13 cellular contexts compared by ENCODE assay signal in genomic region chr15:32909431-32909830, GRCh38.
A peak's percentile ranks its signal among the peaks of the same experiment; 100 is the strongest.
DNase-seq lines count a peak whose midpoint lies in the region; ATAC-seq and TF ChIP-seq lines count a peak whose summit lies in the region.
"Had no signal": no experiment of that assay in that cellular context is flagged by ENCODE, and none has a peak within 500 bp of the region (broad histone marks: within the 10 kb centered on the region; RNA-seq: fewer than 3 reads in every experiment).

No MANE protein-coding gene starts in this region.

- no peaks in the 10 kb centered on the region for H3K9me3 Mint-ChIP-seq in stimulated activated naive B cell treated with anti-CD40 and anti-IgM and Interleukin-4, amounts not matched to agents 10 μg/mL and 1 μg/mL and 100 μg/mL, for 72 hours
- H3K9me3 Mint-ChIP-seq: activated naive CD4-positive, alpha-beta T cell treated with anti-CD3 and anti-CD28 coated beads, Interleukin-2, amount 50 U/mL, for 24 hours had no signal

- TF ChIP-seq CTCF in SK-N-SH (IDR thresholded peaks at IDR 0.05) = no peak
- no peak for TF ChIP-seq CTCF in fibroblast of pulmonary artery (IDR thresholded peaks at IDR 0.05; ENCODE audit: low read length, missing control alignments)
- no peak for TF ChIP-seq CTCF in hepatocyte (IDR thresholded peaks at IDR 0.05; ENCODE audit: poor library complexity)

- H3K36me3 ChIP-seq in SK-N-SH (replicated peaks in 1 of 2; ENCODE audit: control insufficient read depth in 1 of 2, insufficient read depth in 2 of 2, low read length in 1 of 2) (peaks cover 34 to 36% of the 10 kb centered on the region in 2 experiments), SJCRH30 (peaks cover 10% of the 10 kb centered on the region; the same call in 1 of the 2 replicates), hepatocyte (replicated peaks; ENCODE audit: insufficient read depth, low read depth) (no peaks in the 10 kb centered on the region)

- H4K20me1 ChIP-seq in SK-N-SH (ENCODE audit: insufficient read depth) (no peaks in the 10 kb centered on the region), hepatocyte (ENCODE audit: insufficient read depth, poor library complexity, severe bottlenecking) (no peaks in the 10 kb centered on the region)

- POLR2A ChIA-PET in SK-N-SH (lab: Yijun Ruan, JAX) = no interaction called here

- H3K27me3 ChIP-seq in SK-N-SH (ENCODE audit: insufficient read depth) (no peaks in the 10 kb centered on the region), SJCRH30 (no peaks in the 10 kb centered on the region), hepatocyte (no peaks in the 10 kb centered on the region)

- H3K9ac ChIP-seq in SK-N-SH = peak overlapping the region; percentile 46; the same call in 1 of the 2 replicates

- H3K4me3 Mint-ChIP-seq in stimulated activated naive B cell treated with anti-CD40 and anti-IgM and Interleukin-4, amounts not matched to agents 10 μg/mL and 1 μg/mL and 100 μg/mL, for 72 hours = no peak overlapping the region
- H3K4me3 Mint-ChIP-seq: activated naive CD4-positive, alpha-beta T cell treated with anti-CD3 and anti-CD28 coated beads, Interleukin-2, amount 50 U/mL, for 24 hours had no signal

- peaks cover 61% of the 10 kb centered on the region for H3K79me2 ChIP-seq in SK-N-SH (ENCODE audit: insufficient read depth)
- no peaks in the 10 kb centered on the region for H3K79me2 ChIP-seq in hepatocyte

- no peak for TF ChIP-seq EP300 in SK-N-SH (IDR thresholded peaks at IDR 0.05; ENCODE audit: borderline replicate concordance in 1 of 2, low read depth in 1 of 2, low read length in 1 of 2)

- DNase-seq in SK-N-SH = no peak
- DNase-seq in SJCRH30 = peak in 1 of 2 experiments; percentile 34
- peak; percentile 58 for DNase-seq in fibroblast of pulmonary artery (ENCODE audit: low read depth)
- no peak for DNase-seq in stimulated activated naive B cell treated with anti-CD40 and anti-IgM and Interleukin-4, amounts not matched to agents 10 μg/mL and 1 μg/mL and 100 μg/mL, for 72 hours
- DNase-seq in DMS53 treated with DMSO at 0.1 percent for 48 hours (lab: John Stamatoyannopoulos, UW; ENCODE audit: unreplicated experiment) = no peak
- no peak for DNase-seq in NCI-H510A treated with DMSO at 0.1 percent for 48 hours (lab: John Stamatoyannopoulos, UW)
- DNase-seq in hepatocyte (ENCODE audit: low spot score) = no peak
- DNase-seq: 8988T; cortex of kidney; NCI-H345; stimulated activated CD4-positive, alpha-beta T cell treated with anti-CD3 and anti-CD28 coated beads, Interleukin-12 subunit alpha, Interleukin-12 subunit beta, amount 100 ng/mL, for 4 hours had no signal

- peaks cover 3 to 5% of the 10 kb centered on the region in 2 donors for H3K27me3 Mint-ChIP-seq in stimulated activated naive B cell treated with anti-CD40 and anti-IgM and Interleukin-4, amounts not matched to agents 10 μg/mL and 1 μg/mL and 100 μg/mL, for 72 hours

- H3K27ac Mint-ChIP-seq in stimulated activated naive B cell treated with anti-CD40 and anti-IgM and Interleukin-4, amounts not matched to agents 10 μg/mL and 1 μg/mL and 100 μg/mL, for 72 hours = no peak overlapping the region
- H3K27ac Mint-ChIP-seq: activated naive CD4-positive, alpha-beta T cell treated with anti-CD3 and anti-CD28 coated beads, Interleukin-2, amount 50 U/mL, for 24 hours had no signal

- H3K4me3 ChIP-seq in SK-N-SH (ENCODE audit: low read depth in 2 of 2, low read length in 1 of 2) (no peak overlapping the region), SJCRH30 (no peak overlapping the region), fibroblast of pulmonary artery (replicated peaks; ENCODE audit: low read depth, low read length) (no peak overlapping the region), hepatocyte (no peak overlapping the region)

- H3K4me1 Mint-ChIP-seq in stimulated activated naive B cell treated with anti-CD40 and anti-IgM and Interleukin-4, amounts not matched to agents 10 μg/mL and 1 μg/mL and 100 μg/mL, for 72 hours = peaks cover 31 to 49% of the 10 kb centered on the region in 2 donors
- H3K4me1 Mint-ChIP-seq: activated naive CD4-positive, alpha-beta T cell treated with anti-CD3 and anti-CD28 coated beads, Interleukin-2, amount 50 U/mL, for 24 hours had no signal

- 84% methylated on average over 2 of the region's 2 CpGs for WGBS in SK-N-SH (ENCODE audit: low lambda C conversion rate)
- 97% methylated on average over 2 of the region's 2 CpGs for WGBS in hepatocyte (ENCODE audit: low lambda C conversion rate, missing lambda C conversion rate)

- peaks cover 6 to 12% of the 10 kb centered on the region in 2 experiments for H3K4me1 ChIP-seq in SK-N-SH (ENCODE audit: control insufficient read depth in 1 of 2, insufficient read depth in 2 of 2, low read depth in 1 of 2, low read length in 1 of 2)
- H3K4me1 ChIP-seq in SJCRH30 = peaks cover 9% of the 10 kb centered on the region; the same call in 1 of the 2 replicates
- H3K4me1 ChIP-seq in hepatocyte (ENCODE audit: insufficient read depth) = no peaks in the 10 kb centered on the region

- no peak for TF ChIP-seq RAD21 in SK-N-SH (IDR thresholded peaks at IDR 0.05; ENCODE audit: low read length)

- peaks cover 11% of the 10 kb centered on the region for H3F3A ChIP-seq in SK-N-SH (replicated peaks; ENCODE audit: insufficient read depth)

- H3K9me3 ChIP-seq in SK-N-SH (no peaks in the 10 kb centered on the region), SJCRH30 (replicated peaks) (no peaks in the 10 kb centered on the region; the same call in 1 of the 2 replicates), hepatocyte (ENCODE audit: low read depth) (no peaks in the 10 kb centered on the region)

- H3K27ac ChIP-seq in SK-N-SH (ENCODE audit: low read depth in 2 of 2, low read length in 1 of 2) = peak overlapping the region in 1 of 2 experiments; percentile 83; a peak in 2 of 4 replicates
- 0 out of 2 replicates have a peak overlapping the region, but pooled peaks have one; percentile 16 for H3K27ac ChIP-seq in SJCRH30
- H3K27ac ChIP-seq in hepatocyte = no peak overlapping the region

- peaks cover 0 to 4% of the 10 kb centered on the region in 2 donors for H3K36me3 Mint-ChIP-seq in stimulated activated naive B cell treated with anti-CD40 and anti-IgM and Interleukin-4, amounts not matched to agents 10 μg/mL and 1 μg/mL and 100 μg/mL, for 72 hours
- H3K36me3 Mint-ChIP-seq: activated naive CD4-positive, alpha-beta T cell treated with anti-CD3 and anti-CD28 coated beads, Interleukin-2, amount 50 U/mL, for 24 hours had no signal

- CTCF ChIA-PET in SK-N-SH (lab: Yijun Ruan, JAX) = interaction anchor here (0.9 to 1.8 kb wide), 4 partner anchors 8 to 246 kb away, joined by 3 to 9 read pairs (median 4); no protein-coding TSS in a partner anchor

- H3K4me2 ChIP-seq in SK-N-SH (0 out of 2 replicates have a peak overlapping the region, but pooled peaks have one; percentile 18), hepatocyte (no peak overlapping the region)

- no peaks in the 10 kb centered on the region for H3K9me2 ChIP-seq in SK-N-SH
- no peaks in the 10 kb centered on the region for H3K9me2 ChIP-seq in hepatocyte (replicated peaks; ENCODE audit: insufficient read depth)

- no peak; the same call in 2 of the 3 replicates for ATAC-seq in SK-N-SH treated with all-trans-retinoic acid at 6 μM for 48 hours
- peak; percentile 55 to 57 for ATAC-seq in stimulated activated naive B cell treated with anti-CD40 and anti-IgM and Interleukin-4, amounts not matched to agents 10 μg/mL and 1 μg/mL and 100 μg/mL, for 72 hours (replicated peaks)

- H2AFZ ChIP-seq in SK-N-SH (ENCODE audit: low read depth) (no peak overlapping the region), hepatocyte (no peak overlapping the region)

TF ChIP-seq in SK-N-SH, 30 proteins besides CTCF, POLR2A, EP300 and RAD21 (continues in another document):
- TF ChIP-seq NRF1 (IDR thresholded peaks at IDR 0.05; ENCODE audit: low read depth, low read length) = no peak
- TF ChIP-seq FOSL2 (IDR thresholded peaks at IDR 0.05; ENCODE audit: borderline replicate concordance, low read depth) = no peak
- TF ChIP-seq SMC3 (IDR thresholded peaks at IDR 0.05; ENCODE audit: low read depth, low read length) = no peak
- TF ChIP-seq USF1 (IDR thresholded peaks at IDR 0.05; ENCODE audit: borderline replicate concordance, low read depth) = no peak

TF ChIP-seq in SK-N-SH treated with all-trans-retinoic acid at 6 μM for 48 hours, 23 proteins besides CTCF, POLR2A, EP300 and RAD21:
- TF ChIP-seq ZNF8 (CRISPR knock-in tag; IDR thresholded peaks at IDR 0.05) (no peak), OSR1 (CRISPR knock-in tag; IDR thresholded peaks at IDR 0.05) (no peak), ZNF565 (CRISPR knock-in tag; conservative IDR thresholded peaks at IDR 0.05; ENCODE audit: low read depth) (no peak), CREB5 (CRISPR knock-in tag; IDR thresholded peaks at IDR 0.05; ENCODE audit: low read depth) (no peak), SNAI2 (CRISPR knock-in tag; IDR thresholded peaks at IDR 0.05) (no peak), GLIS3 (CRISPR knock-in tag; IDR thresholded peaks at IDR 0.05) (no peak)
TF ChIP-seq in SK-N-SH treated with all-trans-retinoic acid at 6 μM for 48 hours: peak in this region for 0.
